8 cellular contexts compared by ENCODE assay signal in genomic region chr5:58759745-58760144, GRCh38.
DNase-seq lines count a peak whose midpoint lies in the region; ATAC-seq and TF ChIP-seq lines count a peak whose summit lies in the region.

No MANE protein-coding gene starts in this region.

- H3K27ac ChIP-seq in KMS-11 (peak overlapping the region; percentile 41), ovary (no peak overlapping the region), transverse colon (no peak overlapping the region)

- no peaks in the 10 kb centered on the region for H3K9me3 ChIP-seq in ovary
- H3K9me3 ChIP-seq in transverse colon = no peaks in the 10 kb centered on the region

- TF ChIP-seq POLR2A in ovary (IDR thresholded peaks at IDR 0.05) (no peak), transverse colon (IDR thresholded peaks at IDR 0.05) (no peak)

- ATAC-seq in GM21529 (IDR thresholded peaks at IDR 0.05; ENCODE audit: unreplicated experiment) = peak; percentile 88

- H3K4me3 ChIP-seq in GM12865 (ENCODE audit: low read depth, low read length) = peak overlapping the region; percentile 28; the same call in 1 of the 2 replicates
- no peak overlapping the region for H3K4me3 ChIP-seq in KMS-11 (IDR thresholded peaks at IDR 0.05; ENCODE audit: insufficient read depth, low read depth, low read length)
- peak overlapping the region in 1 of 2 donors; percentile 29 for H3K4me3 ChIP-seq in cardiac fibroblast (replicated peaks in 1 of 2; ENCODE audit: low read depth in 2 of 2, low read length in 2 of 2)
- peak overlapping the region; percentile 28 for H3K4me3 ChIP-seq in ovary
- H3K4me3 ChIP-seq in transverse colon = peak overlapping the region in 2 of 4 donors; percentile 1 to 29

- H3K36me3 ChIP-seq in KMS-11 (ENCODE audit: insufficient read depth) (no peaks in the 10 kb centered on the region), ovary (no peaks in the 10 kb centered on the region), transverse colon (no peaks in the 10 kb centered on the region)

- H3K9ac ChIP-seq in KMS-11 = peak overlapping the region; percentile 58

- peak overlapping the region; percentile 94 for H2AFZ ChIP-seq in KMS-11 (ENCODE audit: low read depth)

- H3K27me3 ChIP-seq in KMS-11 (ENCODE audit: insufficient read depth, low read depth) (no peaks in the 10 kb centered on the region), ovary (no peaks in the 10 kb centered on the region), transverse colon (no peaks in the 10 kb centered on the region)

- intact Hi-C loops in ovary (cut with DNase I) = no loop called here
- intact Hi-C loops in transverse colon (cut with DNase I; ENCODE audit: low total_unique reads) = no loop called here

- H3K79me2 ChIP-seq in KMS-11 (ENCODE audit: insufficient read depth, low read depth) = no peaks in the 10 kb centered on the region

- in situ Hi-C loops in transverse colon (cut with MboI; ENCODE audit: low pct_ligation_motif_present in 1 of 4, low pct_unique_long_range_greater_than_20kb in 1 of 4, low sequenced_read_pairs in 3 of 4) = no loop called here

- TF ChIP-seq EP300 in ovary (IDR thresholded peaks at IDR 0.05) = no peak
- TF ChIP-seq EP300 in transverse colon (IDR thresholded peaks at IDR 0.05; ENCODE audit: low read depth) = no peak

- TF ChIP-seq CTCF in GM12865 (IDR thresholded peaks at IDR 0.05; ENCODE audit: insufficient read depth, low read depth, low read length, missing control alignments) (no peak), KMS-11 (conservative IDR thresholded peaks at IDR 0.05; ENCODE audit: low read depth, low read length) (no peak), cardiac fibroblast (IDR thresholded peaks at IDR 0.05; ENCODE audit: low read depth, low read length) (no peak), ovary (IDR thresholded peaks at IDR 0.05) (no peak), transverse colon (IDR thresholded peaks at IDR 0.05) (no peak)

- H3K4me1 ChIP-seq in KMS-11 (ENCODE audit: low read depth, poor library complexity, severe bottlenecking) (peaks cover 20% of the 10 kb centered on the region), ovary (ENCODE audit: insufficient read depth) (no peaks in the 10 kb centered on the region), transverse colon (no peaks in the 10 kb centered on the region)

- peak overlapping the region; percentile 76 for H3K4me2 ChIP-seq in KMS-11

- no peaks in the 10 kb centered on the region for H4K20me1 ChIP-seq in KMS-11 (ENCODE audit: insufficient read depth)

- DNase-seq in GM12865 (ENCODE audit: low read depth) (peak; percentile 58), cardiac fibroblast (ENCODE audit: low read depth in 2 of 2) (peak; percentile 9 to 27), ovary (no peak), NCI-H1436 (lab: John Stamatoyannopoulos, UW) (no peak), transverse colon (no peak), NCI-H2029 treated with DMSO at 0.1 percent for 48 hours (lab: John Stamatoyannopoulos, UW) (no peak)

- WGBS in ovary, 3 donors = 4 to 12% (median 4%) methylated on average over 4 of the region's 4 CpGs
- 22 to 43% methylated on average over 4 of the region's 4 CpGs for WGBS in transverse colon (ENCODE audit: low coverage in 1 of 2), 2 donors

Comparison
In these comparisons a context has a peak if more than half of its experiments do, and no peak if none do; other contexts are left out.
1. DNase-seq: peak in GM12865 (single experiment) and cardiac fibroblast (2 of 2); none in ovary (0 of 5), NCI-H1436 (single experiment), transverse colon (single experiment) and NCI-H2029 treated with DMSO at 0.1 percent for 48 hours (single experiment).